In the genomic region with DNA sequence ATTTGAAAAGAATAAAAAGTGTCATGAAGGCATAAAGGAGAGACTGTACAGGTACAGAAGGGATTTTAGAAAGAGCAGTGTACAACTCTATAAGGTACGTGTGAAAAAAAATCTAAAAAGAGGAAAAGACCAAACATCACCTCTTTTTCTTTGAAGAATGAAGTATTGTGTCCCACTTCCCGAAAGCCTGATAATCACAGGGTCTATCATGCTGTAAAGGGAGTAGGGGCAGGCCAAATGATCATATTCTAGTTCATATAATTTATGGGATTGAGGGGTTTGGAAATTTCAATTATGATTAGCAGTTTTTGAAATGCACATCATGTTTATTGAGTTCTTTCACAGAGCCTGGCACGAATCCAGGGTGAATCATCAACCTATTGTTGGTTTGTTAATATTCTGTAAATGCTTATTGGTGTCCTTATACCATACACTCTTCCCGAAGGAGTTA, we compare ENCODE assay signal across 8 cellular contexts. TPM values are rescaled to one million over a fixed set of nuclear protein-coding genes. Genes with fewer than 3 reads are reported as not detected.
A peak's percentile ranks its signal among the peaks of the same experiment; 100 is the strongest.
DNase-seq lines count a peak whose midpoint lies in the region; ATAC-seq and TF ChIP-seq lines count a peak whose summit lies in the region.

No MANE protein-coding gene starts in this region.

- CTCF ChIA-PET in activated CD4-positive, alpha-beta T cell treated with anti-CD3 and anti-CD28 coated beads, Interleukin-2, amount 10 ng/mL, durations not matched to agents 7 days and 5 days (lab: Charles Lee) = interaction anchor here (0.7 kb wide), 1 partner anchor 246 kb away, joined by 3 read pairs; no protein-coding TSS in a partner anchor

- H3K4me3 ChIP-seq in Jurkat, Clone E6-1 (ENCODE audit: low read length) = peak overlapping the region; percentile 87

- H3K36me3 Mint-ChIP-seq in activated CD4-positive, alpha-beta T cell treated with anti-CD3 and anti-CD28 coated beads, Interleukin-2, amount 10 ng/mL, durations not matched to agents 7 days and 5 days (ENCODE audit: low read depth) = peaks cover 2% of the 10 kb centered on the region
- no peaks in the 10 kb centered on the region for H3K36me3 Mint-ChIP-seq in osteocyte (ENCODE audit: unreplicated experiment)

- H3K9me3 Mint-ChIP-seq in activated CD4-positive, alpha-beta T cell treated with anti-CD3 and anti-CD28 coated beads, Interleukin-2, amount 10 ng/mL, durations not matched to agents 7 days and 5 days = no peaks in the 10 kb centered on the region
- no peaks in the 10 kb centered on the region for H3K9me3 Mint-ChIP-seq in osteocyte (ENCODE audit: unreplicated experiment)

- DNase-seq in DMS153 treated with DMSO at 0.1 percent for 48 hours (lab: John Stamatoyannopoulos, UW; ENCODE audit: unreplicated experiment) (peak; percentile 79), fibroblast of peridontal ligament (ENCODE audit: extremely low read depth) (peak; percentile 77), osteocyte (ENCODE audit: extremely low spot score, unreplicated experiment) (no peak)
- DNase-seq in Jurkat, Clone E6-1 (ENCODE audit: low read depth, low spot score) = no peak
- no peak for DNase-seq in activated CD4-positive, alpha-beta T cell treated with anti-CD3 and anti-CD28 coated beads, Interleukin-2, amount 10 ng/mL, durations not matched to agents 7 days and 5 days

- TF ChIP-seq CTCF in osteocyte (IDR thresholded peaks at IDR 0.05) = no peak

- H3K4me3 Mint-ChIP-seq in activated CD4-positive, alpha-beta T cell treated with anti-CD3 and anti-CD28 coated beads, Interleukin-2, amount 10 ng/mL, durations not matched to agents 7 days and 5 days = peak overlapping the region; percentile 82
- H3K4me3 Mint-ChIP-seq in osteocyte (ENCODE audit: unreplicated experiment) = peak overlapping the region; percentile 76

- H3K4me1 Mint-ChIP-seq in activated CD4-positive, alpha-beta T cell treated with anti-CD3 and anti-CD28 coated beads, Interleukin-2, amount 10 ng/mL, durations not matched to agents 7 days and 5 days = peaks cover 40% of the 10 kb centered on the region
- H3K4me1 Mint-ChIP-seq in osteocyte (ENCODE audit: unreplicated experiment) = peaks cover 55% of the 10 kb centered on the region

- POLR2A ChIA-PET in activated CD4-positive, alpha-beta T cell treated with anti-CD3 and anti-CD28 coated beads, Interleukin-2, amount 10 ng/mL, durations not matched to agents 7 days and 5 days (lab: Charles Lee) = no interaction called here

- H3K27ac Mint-ChIP-seq in activated CD4-positive, alpha-beta T cell treated with anti-CD3 and anti-CD28 coated beads, Interleukin-2, amount 10 ng/mL, durations not matched to agents 7 days and 5 days = peak overlapping the region; percentile 87
- peak overlapping the region; percentile 95 for H3K27ac Mint-ChIP-seq in osteocyte (ENCODE audit: unreplicated experiment)

- peaks cover 14% of the 10 kb centered on the region for H3K27me3 Mint-ChIP-seq in activated CD4-positive, alpha-beta T cell treated with anti-CD3 and anti-CD28 coated beads, Interleukin-2, amount 10 ng/mL, durations not matched to agents 7 days and 5 days
- H3K27me3 Mint-ChIP-seq in osteocyte (ENCODE audit: unreplicated experiment) = no peaks in the 10 kb centered on the region

- no peak for ATAC-seq in HG03460 (IDR thresholded peaks at IDR 0.05; ENCODE audit: unreplicated experiment)
- no peak for ATAC-seq in HG02981 (IDR thresholded peaks at IDR 0.05; ENCODE audit: unreplicated experiment)
- ATAC-seq in GM21423 (IDR thresholded peaks at IDR 0.05; ENCODE audit: unreplicated experiment) = no peak

RNA-seq across cellular contexts. Expression of a gene that starts 0.9 kb away (rescaled TPM):
- 14.2 TPM for polyA plus RNA-seq in Jurkat, Clone E6-1 (2012; ENCODE audit: insufficient read depth, insufficient read length)
- total RNA-seq in activated CD4-positive, alpha-beta T cell treated with anti-CD3 and anti-CD28 coated beads, Interleukin-2, amount 10 ng/mL, durations not matched to agents 7 days and 5 days = 10 to 100 TPM; 68.5 to 68.7 TPM
- 76.8 and 79.7 TPM in 2 replicates for total RNA-seq in osteocyte

Comparison
In these comparisons a context has a peak if more than half of its experiments do, and no peak if none do; other contexts are left out.
1. DNase-seq: peak in DMS153 treated with DMSO at 0.1 percent for 48 hours (single experiment) and fibroblast of peridontal ligament (single experiment); none in Jurkat, Clone E6-1 (single experiment), activated CD4-positive, alpha-beta T cell treated with anti-CD3 and anti-CD28 coated beads, Interleukin-2, amount 10 ng/mL, durations not matched to agents 7 days and 5 days (single experiment) and osteocyte (single experiment).